In the genomic region with DNA sequence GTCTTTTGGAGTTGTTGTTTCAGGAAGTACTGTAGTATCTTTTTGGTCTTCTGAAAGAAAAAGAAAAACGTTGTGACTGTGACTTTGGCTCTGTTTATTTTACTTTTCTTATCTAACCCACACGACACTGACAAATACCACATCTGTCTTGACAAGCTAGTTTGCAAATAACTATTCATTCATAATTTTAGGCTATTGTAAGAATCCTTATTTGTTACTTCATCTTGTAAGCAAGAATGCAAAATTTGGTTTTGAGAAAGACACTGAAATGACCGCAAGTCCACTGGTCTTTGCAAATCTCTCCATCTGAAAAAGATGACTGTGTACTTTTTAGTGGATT, we compare ENCODE assay signal across 1 cellular context.
TF ChIP-seq lines count a peak whose summit lies in the region.

No MANE protein-coding gene starts in this region.

TF ChIP-seq in endothelial cell of umbilical vein, 7 proteins besides CTCF, POLR2A, EP300 and RAD21:
- TF ChIP-seq MYC (IDR thresholded peaks at IDR 0.05; ENCODE audit: low read depth, low read length) (no peak), EZH2 (IDR thresholded peaks at IDR 0.05; ENCODE audit: borderline replicate concordance, low read depth, low read length, severe bottlenecking) (no peak), MAX (IDR thresholded peaks at IDR 0.05; ENCODE audit: insufficient read depth, insufficient read length) (no peak), POLR2AphosphoS5 (IDR thresholded peaks at IDR 0.05; ENCODE audit: insufficient read depth, low read depth, low read length) (no peak), FOS (IDR thresholded peaks at IDR 0.05; ENCODE audit: borderline replicate concordance, insufficient read depth, low read length) (no peak), JUN (IDR thresholded peaks at IDR 0.05; ENCODE audit: borderline replicate concordance, insufficient read depth, insufficient read length, low read depth) (no peak)
